Comparison of ENCODE assay signal across 8 cellular contexts in genomic region chr7:34823650-34824258, GRCh38.
DNase-seq lines count a peak whose midpoint lies in the region; ATAC-seq and TF ChIP-seq lines count a peak whose summit lies in the region.

No MANE protein-coding gene starts in this region.

- TF ChIP-seq CTCF in natural killer cell (IDR thresholded peaks at IDR 0.05), result peak; percentile 93

- no peak overlapping the region for H3K27ac ChIP-seq in effector memory CD4-positive, alpha-beta T cell (ENCODE audit: insufficient read depth, low read length, poor library complexity, severe bottlenecking)

- H3K9me3 ChIP-seq in effector memory CD4-positive, alpha-beta T cell (ENCODE audit: control insufficient read depth, low read length), result no peaks in the 10 kb centered on the region

- H3K4me3 ChIP-seq in effector memory CD4-positive, alpha-beta T cell (ENCODE audit: insufficient read depth, low read depth, low read length, poor library complexity, severe bottlenecking), result no peak overlapping the region

- H3K9me3 Mint-ChIP-seq in natural killer cell, result no peaks in the 10 kb centered on the region
- H3K9me3 Mint-ChIP-seq in natural killer cell treated with Interleukin-12 subunit alpha and Interleukin-12 subunit beta and Interleukin-15 and Interleukin-18, amount 100 ng/mL, for 72 hours, result no peaks in the 10 kb centered on the region
- no peaks in the 10 kb centered on the region for H3K9me3 Mint-ChIP-seq in stimulated activated naive CD8-positive, alpha-beta T cell treated with anti-CD3 and anti-CD28 coated beads, Interleukin-15, amount 100 ng/mL, for 72 hours

- H3K4me3 Mint-ChIP-seq in natural killer cell, result no peak overlapping the region
- H3K4me3 Mint-ChIP-seq in natural killer cell treated with Interleukin-12 subunit alpha and Interleukin-12 subunit beta and Interleukin-15 and Interleukin-18, amount 100 ng/mL, for 72 hours, result no peak overlapping the region
- H3K4me3 Mint-ChIP-seq in stimulated activated naive CD8-positive, alpha-beta T cell treated with anti-CD3 and anti-CD28 coated beads, Interleukin-15, amount 100 ng/mL, for 72 hours, result no peak overlapping the region

- no peak overlapping the region for H3K27ac Mint-ChIP-seq in natural killer cell
- H3K27ac Mint-ChIP-seq in natural killer cell treated with Interleukin-12 subunit alpha and Interleukin-12 subunit beta and Interleukin-15 and Interleukin-18, amount 100 ng/mL, for 72 hours, result no peak overlapping the region
- H3K27ac Mint-ChIP-seq in stimulated activated naive CD8-positive, alpha-beta T cell treated with anti-CD3 and anti-CD28 coated beads, Interleukin-15, amount 100 ng/mL, for 72 hours, result no peak overlapping the region

- peak; percentile 26 for DNase-seq in natural killer cell
- DNase-seq in natural killer cell treated with Interleukin-12 subunit alpha and Interleukin-12 subunit beta and Interleukin-15 and Interleukin-18, amount 100 ng/mL, for 72 hours (ENCODE audit: low spot score), result no peak
- peak; percentile 49 for DNase-seq in NCI-H2107 (lab: John Stamatoyannopoulos, UW)
- peak; percentile 38 to 49 for DNase-seq in activated CD4-positive, alpha-beta T cell treated with anti-CD3 and anti-CD28 coated beads, Interleukin-2, amount 50 U/mL, for 4 hours
- peak in 2 of 3 donors; percentile 5 to 29 for DNase-seq in effector memory CD4-positive, alpha-beta T cell
- DNase-seq in middle frontal gyrus (ENCODE audit: extremely low spot score, low spot score), result peak; percentile 28
- peak; percentile 28 to 43 for DNase-seq in stimulated activated naive CD8-positive, alpha-beta T cell treated with anti-CD3 and anti-CD28 coated beads, Interleukin-15, amount 100 ng/mL, for 72 hours

- ATAC-seq in natural killer cell, result peak in 1 of 3 donors; percentile 53
- ATAC-seq in natural killer cell treated with Interleukin-12 subunit alpha and Interleukin-12 subunit beta and Interleukin-15 and Interleukin-18, amount 100 ng/mL, for 72 hours, result no peak
- peak; percentile 94 for ATAC-seq in HG02798 (IDR thresholded peaks at IDR 0.05; ENCODE audit: poor library complexity, unreplicated experiment)
- ATAC-seq in stimulated activated naive CD8-positive, alpha-beta T cell treated with anti-CD3 and anti-CD28 coated beads, Interleukin-15, amount 100 ng/mL, for 72 hours, result peak; percentile 57

- H3K4me1 Mint-ChIP-seq in natural killer cell, result no peaks in the 10 kb centered on the region
- H3K4me1 Mint-ChIP-seq in natural killer cell treated with Interleukin-12 subunit alpha and Interleukin-12 subunit beta and Interleukin-15 and Interleukin-18, amount 100 ng/mL, for 72 hours (ENCODE audit: low read depth in 2 of 2), result no peaks in the 10 kb centered on the region
- no peaks in the 10 kb centered on the region for H3K4me1 Mint-ChIP-seq in stimulated activated naive CD8-positive, alpha-beta T cell treated with anti-CD3 and anti-CD28 coated beads, Interleukin-15, amount 100 ng/mL, for 72 hours

- H3K36me3 ChIP-seq in effector memory CD4-positive, alpha-beta T cell (ENCODE audit: control insufficient read depth, insufficient read depth, low read length), result no peaks in the 10 kb centered on the region

- no peaks in the 10 kb centered on the region for H3K4me1 ChIP-seq in effector memory CD4-positive, alpha-beta T cell (ENCODE audit: control insufficient read depth, insufficient read depth, low read length, poor library complexity, severe bottlenecking)

- peaks cover 3 to 9% of the 10 kb centered on the region in 2 donors for H3K27me3 Mint-ChIP-seq in natural killer cell (ENCODE audit: low read depth in 2 of 2)
- peaks cover 0 to 15% of the 10 kb centered on the region in 2 donors for H3K27me3 Mint-ChIP-seq in natural killer cell treated with Interleukin-12 subunit alpha and Interleukin-12 subunit beta and Interleukin-15 and Interleukin-18, amount 100 ng/mL, for 72 hours
- peaks cover 16% of the 10 kb centered on the region for H3K27me3 Mint-ChIP-seq in stimulated activated naive CD8-positive, alpha-beta T cell treated with anti-CD3 and anti-CD28 coated beads, Interleukin-15, amount 100 ng/mL, for 72 hours

- intact Hi-C loops in natural killer cell (cut with micrococcal nuclease), result loop anchor here (1.0 kb wide), 1 partner anchor 714 kb away; no protein-coding TSS in a partner anchor

- H3K36me3 Mint-ChIP-seq in natural killer cell, result no peaks in the 10 kb centered on the region
- no peaks in the 10 kb centered on the region for H3K36me3 Mint-ChIP-seq in natural killer cell treated with Interleukin-12 subunit alpha and Interleukin-12 subunit beta and Interleukin-15 and Interleukin-18, amount 100 ng/mL, for 72 hours

- H3K27me3 ChIP-seq in effector memory CD4-positive, alpha-beta T cell (replicated peaks; ENCODE audit: control insufficient read depth, insufficient read depth, low read length, poor library complexity, severe bottlenecking), result no peaks in the 10 kb centered on the region

Comparison
In these comparisons a context has a peak if more than half of its experiments do, and no peak if none do; other contexts are left out.
1. ATAC-seq: peak in HG02798 (single experiment) and stimulated activated naive CD8-positive, alpha-beta T cell treated with anti-CD3 and anti-CD28 coated beads, Interleukin-15, amount 100 ng/mL, for 72 hours (single experiment); none in natural killer cell treated with Interleukin-12 subunit alpha and Interleukin-12 subunit beta and Interleukin-15 and Interleukin-18, amount 100 ng/mL, for 72 hours (0 of 2).